ENCODE assay signal across 19 cellular contexts in the genomic region with DNA sequence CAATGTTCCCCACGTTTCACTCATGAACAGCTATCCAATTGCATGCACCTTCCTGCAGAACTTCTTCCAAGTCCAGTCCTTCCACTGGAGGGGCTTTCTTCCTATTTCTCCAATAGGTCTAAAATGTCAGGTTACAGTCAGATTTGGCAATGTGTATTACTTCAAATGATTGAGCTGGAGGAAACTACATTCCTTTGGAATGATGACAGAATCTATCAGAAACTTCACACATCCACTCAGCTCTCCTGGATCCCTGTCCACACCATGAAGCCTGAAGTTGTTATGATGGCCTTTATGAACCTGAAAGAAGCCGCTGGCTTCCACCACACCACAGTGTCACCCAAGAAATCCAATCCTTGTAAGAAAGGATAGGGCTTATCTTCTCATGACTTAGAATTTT. TPM values are rescaled to one million over a fixed set of nuclear protein-coding genes. Genes with fewer than 3 reads are reported as not detected.
DNase-seq lines count a peak whose midpoint lies in the region; ATAC-seq and TF ChIP-seq lines count a peak whose summit lies in the region.
"Had no signal": no experiment of that assay in that cellular context is flagged by ENCODE, and none has a peak within 500 bp of the region (broad histone marks: within the 10 kb centered on the region; RNA-seq: fewer than 3 reads in every experiment).

No MANE protein-coding gene starts in this region.

- H3K4me3 Mint-ChIP-seq in memory B cell = no peak overlapping the region
- H3K4me3 Mint-ChIP-seq: CD14-positive monocyte had no signal

- no peak for DNase-seq in AG04450 (ENCODE audit: low read depth, low spot score)
- DNase-seq in EL = peak; percentile 13
- DNase-seq in brain microvascular endothelial cell = peak; percentile 3
- no peak for DNase-seq in memory B cell (ENCODE audit: low spot score in 2 of 2)
- DNase-seq in KG1 (lab: John Stamatoyannopoulos, UW) = no peak
- no peak for DNase-seq in central memory CD4-positive, alpha-beta T cell
- no peak for DNase-seq in Ammon's horn (ENCODE audit: low spot score)
- DNase-seq: DMS53, H7, KBM-7, MG63, NCI-H1105 treated with DMSO at 0.1 percent for 48 hours, NCI-H1694 treated with DMSO at 0.1 percent for 48 hours, NCI-H2107, NCI-H2227 treated with DMSO at 0.1 percent for 48 hours, NCI-H524 had no signal

- no peak overlapping the region for H3K4me3 ChIP-seq in AG04450 (ENCODE audit: low read depth, low read length)
- no peak overlapping the region for H3K4me3 ChIP-seq in brain microvascular endothelial cell (ENCODE audit: low read depth, low read length)
- H3K4me3 ChIP-seq: A549, MG63 had no signal

- no peaks in the 10 kb centered on the region for H3K9me3 Mint-ChIP-seq in memory B cell
- H3K9me3 Mint-ChIP-seq: CD14-positive monocyte had no signal

- H3K27ac Mint-ChIP-seq in memory B cell = peak overlapping the region; percentile 78

- no peaks in the 10 kb centered on the region for H3K9me3 ChIP-seq in AG04450 (ENCODE audit: control insufficient read depth, insufficient read depth, low read length)
- H3K9me3 ChIP-seq: A549, MG63 had no signal

- no peak for ATAC-seq in memory B cell (ENCODE audit: low read depth)
- ATAC-seq: A549 had no signal

- H3K27me3 ChIP-seq in AG04450 (ENCODE audit: control insufficient read depth, insufficient read depth, low read length) = no peaks in the 10 kb centered on the region
- no peaks in the 10 kb centered on the region for H3K27me3 ChIP-seq in brain microvascular endothelial cell (replicated peaks)
- H3K27me3 ChIP-seq: MG63 had no signal

- peaks cover 11% of the 10 kb centered on the region for H3K36me3 Mint-ChIP-seq in memory B cell

- peaks cover 18% of the 10 kb centered on the region for H3K4me1 Mint-ChIP-seq in memory B cell

- in situ Hi-C loops in brain microvascular endothelial cell (cut with HindIII; ENCODE audit: low pct_ligation_motif_present, low sequenced_read_pairs) = no loop called here

- TF ChIP-seq CTCF in AG04450 (IDR thresholded peaks at IDR 0.05; ENCODE audit: low read depth, low read length) (no peak), brain microvascular endothelial cell (IDR thresholded peaks at IDR 0.05; ENCODE audit: low read depth, low read length, missing control alignments) (no peak)

- no peaks in the 10 kb centered on the region for H3K27me3 Mint-ChIP-seq in memory B cell

- CTCF ChIA-PET in AG04450 (lab: Charles Lee) = interaction anchor here (1.0 to 7.6 kb wide), 5 partner anchors 12 to 311 kb away, joined by 3 to 46 read pairs (median 3); no protein-coding TSS in a partner anchor

- peaks cover 14% of the 10 kb centered on the region for H3K36me3 ChIP-seq in brain microvascular endothelial cell (replicated peaks)

- POLR2A ChIA-PET in AG04450 (lab: Yijun Ruan, JAX) = no interaction called here

- H3K27ac ChIP-seq in AG04450 (ENCODE audit: low read depth, low read length) = peak overlapping the region; percentile 41
- no peak overlapping the region for H3K27ac ChIP-seq in brain microvascular endothelial cell
- H3K27ac ChIP-seq: A549, HL-60 had no signal

RNA-seq across cellular contexts. Expression of a gene that starts 32.2 kb away (rescaled TPM):
- polyA plus RNA-seq in AG04450 (2011; rRNA removed) = 57.7 and 69.0 TPM in 2 replicates
- 44.5 and 54.1 TPM in 2 replicates for polyA minus RNA-seq in AG04450 (2011; rRNA and poly(A)+ RNA removed)

RNA-seq across cellular contexts. Expression of a gene that starts 46.7 kb away (rescaled TPM):
- polyA plus RNA-seq in AG04450 (2011; rRNA removed) = 11.4 and 12.9 TPM in 2 replicates
- polyA minus RNA-seq in AG04450 (2011; rRNA and poly(A)+ RNA removed) = 8.2 and 11.6 TPM in 2 replicates

Comparison
In these comparisons a context has a peak if more than half of its experiments do, and no peak if none do; other contexts are left out.
1. DNase-seq: peak in EL (single experiment) and brain microvascular endothelial cell (single experiment); none in AG04450 (single experiment), memory B cell (0 of 2), KG1 (single experiment), central memory CD4-positive, alpha-beta T cell (single experiment) and Ammon's horn (single experiment).